Comparison of ENCODE assay signal across 8 cellular contexts in the genomic region with DNA sequence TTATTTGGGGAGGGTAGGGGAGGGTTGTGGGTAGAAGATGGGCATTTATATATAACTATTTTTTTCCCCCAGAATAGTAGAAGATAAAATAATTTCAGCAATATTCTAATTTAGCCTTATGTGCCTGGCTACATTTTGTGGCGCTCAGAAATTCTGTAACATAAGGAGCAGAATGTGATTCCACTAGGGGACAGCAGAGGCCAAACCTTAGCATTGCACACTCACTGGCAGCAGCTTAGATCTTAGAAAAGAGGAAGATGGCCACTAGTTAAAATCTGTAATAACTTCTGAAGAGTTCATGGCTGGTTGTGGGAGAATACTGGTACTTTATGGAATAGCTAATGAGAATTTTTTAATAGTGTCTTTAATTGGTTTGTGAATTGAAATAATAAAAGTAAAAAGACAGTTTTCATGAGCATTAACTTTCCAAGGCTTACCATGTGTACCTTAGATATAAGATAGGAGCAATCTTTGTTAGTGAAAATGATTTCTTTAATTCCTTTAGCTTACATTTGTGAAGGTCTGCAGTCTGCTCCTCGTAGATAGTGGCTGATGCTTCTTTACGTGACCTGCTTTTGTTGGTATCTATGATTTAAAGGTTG. TPM values are rescaled to one million over a fixed set of nuclear protein-coding genes. Genes with fewer than 3 reads are reported as not detected.
A peak's percentile ranks its signal among the peaks of the same experiment; 100 is the strongest.
DNase-seq lines count a peak whose midpoint lies in the region; ATAC-seq, FAIRE-seq and TF ChIP-seq lines count a peak whose summit lies in the region.

No MANE protein-coding gene starts in this region.

- ATAC-seq in GM21390 (IDR thresholded peaks at IDR 0.05; ENCODE audit: unreplicated experiment): peak; percentile 80
- peak in 7 of 8 donors; percentile 79 to 86 (median 83) for ATAC-seq in heart right ventricle

- H3K4me1 Mint-ChIP-seq in activated naive CD8-positive, alpha-beta T cell treated with anti-CD3 and anti-CD28 coated beads for 36 hours: peaks cover 5% of the 10 kb centered on the region

- H3K27me3 ChIP-seq in HL-60 (ENCODE audit: insufficient read depth, poor library complexity, severe bottlenecking): no peaks in the 10 kb centered on the region
- H3K27me3 ChIP-seq in heart right ventricle: no peaks in the 10 kb centered on the region

- H3K9me3 Mint-ChIP-seq in activated naive CD8-positive, alpha-beta T cell treated with anti-CD3 and anti-CD28 coated beads for 36 hours: no peaks in the 10 kb centered on the region

- no peaks in the 10 kb centered on the region for H3K27me3 Mint-ChIP-seq in activated naive CD8-positive, alpha-beta T cell treated with anti-CD3 and anti-CD28 coated beads for 36 hours

- H3K27ac ChIP-seq in HL-60 (replicated peaks) (no peak overlapping the region), heart right ventricle (no peak overlapping the region)

- peaks cover 27% of the 10 kb centered on the region for H3K36me3 Mint-ChIP-seq in activated naive CD8-positive, alpha-beta T cell treated with anti-CD3 and anti-CD28 coated beads for 36 hours

- peaks cover 0 to 79% (median 7%) of the 10 kb centered on the region in 9 donors for H3K36me3 ChIP-seq in heart right ventricle

- peak; percentile 88 for FAIRE-seq in G401.6 (lab: Jason Lieb, UNC)

- no peaks in the 10 kb centered on the region for H3K9me3 ChIP-seq in heart right ventricle

- H3K4me3 ChIP-seq in HL-60 (replicated peaks; ENCODE audit: insufficient read depth, low read length) (no peak overlapping the region), heart right ventricle (no peak overlapping the region)

- intact Hi-C loops in heart right ventricle (cut with DNase I): loop anchor here (2.0 to 10.0 kb wide), 9 partner anchors 174 to 1241 kb away; no protein-coding TSS in a partner anchor

- no peak overlapping the region for H3K4me3 Mint-ChIP-seq in activated naive CD8-positive, alpha-beta T cell treated with anti-CD3 and anti-CD28 coated beads for 36 hours

- H3K27ac Mint-ChIP-seq in activated naive CD8-positive, alpha-beta T cell treated with anti-CD3 and anti-CD28 coated beads for 36 hours: no peak overlapping the region

- 73% methylated on average over 3 of the region's 3 CpGs for WGBS in heart right ventricle, 2 donors

- TF ChIP-seq CTCF in HL-60 (IDR thresholded peaks at IDR 0.05; ENCODE audit: insufficient read depth, low read length): peak; percentile 88
- TF ChIP-seq CTCF in heart right ventricle (IDR thresholded peaks at IDR 0.05): peak; percentile 56 to 91 (median 86)

- H3K4me1 ChIP-seq in heart right ventricle: no peaks in the 10 kb centered on the region

- DNase-seq in HL-60 (ENCODE audit: low read depth in 1 of 2, low spot score in 1 of 2) (peak in 1 of 2 experiments; percentile 77), NOMO-1 (lab: John Stamatoyannopoulos, UW; ENCODE audit: unreplicated experiment in 2 of 2) (peak; percentile 62 to 85), heart right ventricle (peak in 1 of 2 donors; percentile 65), renal cortical epithelial cell (ENCODE audit: low read depth) (peak; percentile 71), OCI-M2 (lab: John Stamatoyannopoulos, UW; ENCODE audit: unreplicated experiment) (no peak)
- DNase-seq in activated naive CD8-positive, alpha-beta T cell treated with anti-CD3 and anti-CD28 coated beads for 36 hours: peak; percentile 29

RNA-seq across cellular contexts. Expression of a gene that starts 33.1 kb away (rescaled TPM):
- total RNA-seq in activated naive CD8-positive, alpha-beta T cell treated with anti-CD3 and anti-CD28 coated beads for 36 hours: 10 to 100 TPM; 55.7 to 56.0 TPM
- total RNA-seq in heart right ventricle: 10 to 100 TPM in 9 of 10 donors, 1 to 10 TPM in 1; 9.3 to 15.3 (median 11.5) TPM
- polyA plus RNA-seq in heart right ventricle: 10 to 100 TPM; 11.4 to 13.6 TPM
- total RNA-seq in renal cortical epithelial cell: 13.2 and 29.4 TPM in 2 replicates
